In the genomic region with DNA sequence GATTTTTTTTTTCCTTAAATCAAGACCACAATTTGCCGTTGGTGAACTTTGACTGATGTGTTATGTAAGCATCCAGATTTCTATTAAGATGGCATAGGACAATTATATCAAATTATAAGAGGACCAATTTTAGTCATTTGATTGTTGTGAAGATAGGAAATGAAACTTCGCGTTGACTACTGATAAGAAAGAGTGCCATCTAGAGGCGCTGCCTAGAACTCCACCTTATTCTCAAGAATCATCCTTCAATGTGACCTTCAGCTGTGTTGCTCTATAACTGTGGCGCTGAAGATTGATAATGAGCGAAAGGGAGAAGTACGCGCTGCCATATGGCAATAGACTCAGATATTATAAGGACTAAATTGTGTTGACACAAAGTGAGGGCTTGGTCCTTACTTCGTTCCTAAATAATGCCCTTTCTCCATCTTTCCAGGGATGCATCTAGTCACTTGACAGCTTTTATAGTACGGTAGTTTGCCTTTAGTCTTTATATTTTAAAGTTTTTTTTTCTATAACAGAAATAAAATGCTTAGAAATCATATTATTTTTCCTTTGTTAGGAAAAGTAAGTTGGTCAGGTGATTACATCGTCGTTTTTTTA, we compare ENCODE assay signal across 9 cellular contexts.
DNase-seq lines count a peak whose midpoint lies in the region; ATAC-seq, FAIRE-seq and TF ChIP-seq lines count a peak whose summit lies in the region.
"Had no signal": no experiment of that assay in that cellular context is flagged by ENCODE, and none has a peak within 500 bp of the region (broad histone marks: within the 10 kb centered on the region; RNA-seq: fewer than 3 reads in every experiment).

No MANE protein-coding gene starts in this region.

- no peaks in the 10 kb centered on the region for H3K9me3 Mint-ChIP-seq in type B pancreatic cell

- POLR2A ChIA-PET in PC-3 (lab: Charles Lee; ENCODE audit: unreplicated experiment) = no interaction called here

- no peak for FAIRE-seq in bronchial epithelial cell (lab: Jason Lieb, UNC)

- H3K4me3 ChIP-seq in Karpas-422 (ENCODE audit: low read length) (no peak overlapping the region), PC-3 (ENCODE audit: low read length) (no peak overlapping the region), bronchial epithelial cell (ENCODE audit: low read depth, low read length) (no peak overlapping the region), lower lobe of right lung (no peak overlapping the region)

- peaks cover 6% of the 10 kb centered on the region; the same call in 1 of the 2 replicates for H3K9me3 ChIP-seq in Karpas-422 (ENCODE audit: low read length)
- H3K9me3 ChIP-seq in PC-3 (ENCODE audit: low read length) = no peaks in the 10 kb centered on the region
- H3K9me3 ChIP-seq in lower lobe of right lung = no peaks in the 10 kb centered on the region

- H3K27ac ChIP-seq in Karpas-422 (ENCODE audit: low read length) (no peak overlapping the region), PC-3 (ENCODE audit: low read length) (no peak overlapping the region), lower lobe of right lung (no peak overlapping the region)

- H3K27me3 ChIP-seq in Karpas-422 (ENCODE audit: low read length) (no peaks in the 10 kb centered on the region), PC-3 (ENCODE audit: low read length) (no peaks in the 10 kb centered on the region), bronchial epithelial cell (ENCODE audit: control insufficient read depth, insufficient read depth, low read length) (no peaks in the 10 kb centered on the region), lower lobe of right lung (ENCODE audit: low read depth) (no peaks in the 10 kb centered on the region)

- BruUV-seq in PC-3 (replicated peaks; lab: Mats Ljungman, UMichigan) = no TSS peak

- intact Hi-C loops in PC-3 (cut with micrococcal nuclease) (no loop called here), lower lobe of right lung (cut with DNase I) (no loop called here)

- H4K20me1 ChIP-seq in Karpas-422 (ENCODE audit: insufficient read depth, low read depth, low read length) (no peaks in the 10 kb centered on the region), PC-3 (ENCODE audit: low read length) (no peaks in the 10 kb centered on the region)

- peak; percentile 84 for TF ChIP-seq CTCF in PC-3 (conservative IDR thresholded peaks at IDR 0.05; ENCODE audit: low read depth, low read length)
- TF ChIP-seq CTCF in bronchial epithelial cell (IDR thresholded peaks at IDR 0.05; ENCODE audit: insufficient read depth, low read length, severe bottlenecking) = peak; percentile 79
- TF ChIP-seq CTCF in lower lobe of right lung (IDR thresholded peaks at IDR 0.05) = peak; percentile 78
- peak; percentile 88 for TF ChIP-seq CTCF in type B pancreatic cell (conservative IDR thresholded peaks at IDR 0.05)

- H3K27me3 Mint-ChIP-seq in type B pancreatic cell = peaks cover 23% of the 10 kb centered on the region
- H3K27me3 Mint-ChIP-seq: IgD-negative memory B cell had no signal

- H2AFZ ChIP-seq in Karpas-422 (ENCODE audit: low read length) = no peak overlapping the region
- H2AFZ ChIP-seq in PC-3 (ENCODE audit: low read length) = no peak overlapping the region

- peak; percentile 87 for ATAC-seq in GM18868 (IDR thresholded peaks at IDR 0.05; ENCODE audit: unreplicated experiment)
- ATAC-seq in PC-3 = no peak
- ATAC-seq in lower lobe of right lung = peak; percentile 44 to 60

- DNase-seq in CD1c-positive myeloid dendritic cell (ENCODE audit: extremely low spot score) = peak; percentile 53
- peak; percentile 89 for DNase-seq in Karpas-422
- DNase-seq in PC-3 = peak; percentile 64
- peak; percentile 46 for DNase-seq in bronchial epithelial cell (ENCODE audit: low read depth)
- DNase-seq in lower lobe of right lung = no peak
- DNase-seq in type B pancreatic cell (ENCODE audit: extremely low spot score, unreplicated experiment) = no peak
- DNase-seq in GM19238 (ENCODE audit: insufficient read length, low spot score) = no peak

- H3K9ac ChIP-seq in Karpas-422 (ENCODE audit: low read length) (no peak overlapping the region), PC-3 (ENCODE audit: low read length) (no peak overlapping the region)

- H3K4me1 Mint-ChIP-seq in type B pancreatic cell (ENCODE audit: unreplicated experiment) = peaks cover 5% of the 10 kb centered on the region

- H3K36me3 Mint-ChIP-seq in type B pancreatic cell = no peaks in the 10 kb centered on the region
- H3K36me3 Mint-ChIP-seq: IgD-negative memory B cell had no signal

- CTCF ChIA-PET in PC-3 (lab: Charles Lee) = interaction anchor here (0.6 to 0.7 kb wide), 5 partner anchors 8 to 1926 kb away, joined by 3 to 6 read pairs (median 3); no protein-coding TSS in a partner anchor

- H3K4me2 ChIP-seq in Karpas-422 (ENCODE audit: low read depth, low read length, poor library complexity, severe bottlenecking) (no peak overlapping the region), PC-3 (ENCODE audit: low read length) (no peak overlapping the region)

- H3K27ac Mint-ChIP-seq in type B pancreatic cell = no peak overlapping the region
- H3K27ac Mint-ChIP-seq: IgD-negative memory B cell had no signal

- H3K4me1 ChIP-seq in Karpas-422 (ENCODE audit: low read length) (no peaks in the 10 kb centered on the region), PC-3 (ENCODE audit: insufficient read depth, low read length) (no peaks in the 10 kb centered on the region), lower lobe of right lung (no peaks in the 10 kb centered on the region)

- no peak overlapping the region for H3K4me3 Mint-ChIP-seq in type B pancreatic cell
- H3K4me3 Mint-ChIP-seq: IgD-negative memory B cell had no signal

- H3K79me2 ChIP-seq in Karpas-422 (ENCODE audit: low read length) = no peaks in the 10 kb centered on the region
- no peaks in the 10 kb centered on the region for H3K79me2 ChIP-seq in PC-3 (ENCODE audit: low read length)

- H3K36me3 ChIP-seq in Karpas-422 (ENCODE audit: insufficient read depth, low read length) = no peaks in the 10 kb centered on the region
- H3K36me3 ChIP-seq in PC-3 (ENCODE audit: low read depth, low read length) = no peaks in the 10 kb centered on the region
- H3K36me3 ChIP-seq in bronchial epithelial cell (ENCODE audit: control insufficient read depth, insufficient read depth, low read length) = no peaks in the 10 kb centered on the region
- H3K36me3 ChIP-seq in lower lobe of right lung = no peaks in the 10 kb centered on the region

- H3K9me2 ChIP-seq in Karpas-422 (replicated peaks; ENCODE audit: insufficient read depth, low read length) = no peaks in the 10 kb centered on the region
- no peaks in the 10 kb centered on the region for H3K9me2 ChIP-seq in PC-3 (replicated peaks; ENCODE audit: low read length)

- no peaks in the 10 kb centered on the region for H3F3A ChIP-seq in PC-3 (ENCODE audit: low read length, unreplicated experiment)

Comparison
In these comparisons a context has a peak if more than half of its experiments do, and no peak if none do; other contexts are left out.
1. DNase-seq: peak in CD1c-positive myeloid dendritic cell (single experiment), Karpas-422 (single experiment), PC-3 (single experiment) and bronchial epithelial cell (single experiment); none in lower lobe of right lung (single experiment), type B pancreatic cell (single experiment) and GM19238 (single experiment).
2. Peak in every context shown above with its lines, with median percentiles within 50 percentile points of each other: CTCF ChIP-seq.